Comparison of ENCODE assay signal across 8 cellular contexts in the genomic region with DNA sequence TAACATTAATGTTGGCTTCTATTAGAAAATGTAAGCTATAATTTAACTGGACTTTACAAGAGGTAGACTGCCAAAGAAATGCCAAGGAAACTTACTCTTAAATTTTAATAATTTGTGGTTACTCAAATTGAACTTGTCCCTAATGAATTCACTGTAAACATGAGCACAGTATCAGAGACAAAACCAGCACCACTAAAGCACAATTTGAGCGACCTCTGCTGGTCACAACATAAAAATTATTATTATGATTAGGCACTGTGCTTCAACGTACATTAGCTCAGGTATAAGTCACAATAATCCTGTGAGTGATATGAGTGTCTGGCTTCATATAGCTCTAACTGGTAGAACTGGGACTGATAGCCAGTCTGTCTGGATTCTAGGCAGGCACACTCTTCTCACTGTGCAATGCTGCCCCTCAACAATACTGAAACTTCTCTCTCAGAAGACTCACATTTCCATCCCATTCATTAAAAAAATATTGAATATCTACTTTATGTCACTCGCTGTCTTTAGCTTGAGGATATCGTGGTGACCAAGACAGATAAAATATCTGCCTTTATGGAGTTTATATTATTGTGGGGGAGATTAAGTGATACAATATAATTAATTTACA. TPM values are rescaled to one million over a fixed set of nuclear protein-coding genes. Genes with fewer than 3 reads are reported as not detected.
DNase-seq lines count a peak whose midpoint lies in the region; ATAC-seq, FAIRE-seq and TF ChIP-seq lines count a peak whose summit lies in the region.

No MANE protein-coding gene starts in this region.

- ATAC-seq in HG03280 (IDR thresholded peaks at IDR 0.05; ENCODE audit: unreplicated experiment) (peak; percentile 93), HG03521 (IDR thresholded peaks at IDR 0.05; ENCODE audit: unreplicated experiment) (no peak)

- TF ChIP-seq CTCF in left ventricle myocardium inferior (IDR thresholded peaks at IDR 0.05; ENCODE audit: borderline replicate concordance) (peak; percentile 65), colonic mucosa (IDR thresholded peaks at IDR 0.05) (no peak)

- H3K9ac ChIP-seq in colonic mucosa (ENCODE audit: low read depth in 2 of 2, low read length in 2 of 2): no peak overlapping the region

- no peaks in the 10 kb centered on the region for H3K4me1 ChIP-seq in left ventricle myocardium inferior
- H3K4me1 ChIP-seq in colonic mucosa: no peaks in the 10 kb centered on the region

- H3K27me3 ChIP-seq in left ventricle myocardium inferior (ENCODE audit: low read depth) (no peaks in the 10 kb centered on the region), colonic mucosa (no peaks in the 10 kb centered on the region)

- H3K36me3 ChIP-seq in left ventricle myocardium inferior (peaks cover 3% of the 10 kb centered on the region), colonic mucosa (no peaks in the 10 kb centered on the region)

- H3K4me3 ChIP-seq in left ventricle myocardium inferior: no peak overlapping the region
- no peak overlapping the region for H3K4me3 ChIP-seq in colonic mucosa

- H3K9me3 ChIP-seq in left ventricle myocardium inferior (replicated peaks) (no peaks in the 10 kb centered on the region), colonic mucosa (no peaks in the 10 kb centered on the region)

- peak; percentile 87 for FAIRE-seq in GM19239 (lab: Jason Lieb, UNC)

- H3K27ac ChIP-seq in left ventricle myocardium inferior (replicated peaks) (no peak overlapping the region), colonic mucosa (no peak overlapping the region)

- intact Hi-C loops in left ventricle myocardium inferior (cut with micrococcal nuclease): loop anchor here (5.0 kb wide), 1 partner anchor 157 kb away; no protein-coding TSS in a partner anchor
- intact Hi-C loops in colonic mucosa (cut with DNase I): no loop called here

- DNase-seq in D341Med (ENCODE audit: low spot score) (peak; percentile 39), GM19239 (ENCODE audit: insufficient read length, low spot score) (no peak), SW480 (ENCODE audit: low spot score) (peak; percentile 57), left ventricle myocardium inferior (no peak), NCI-H187 (lab: John Stamatoyannopoulos, UW) (no peak), colonic mucosa (no peak)

RNA-seq across cellular contexts. Expression of a gene that starts 8.0 kb away (rescaled TPM):
- 13.9 TPM for total RNA-seq in left ventricle myocardium inferior
- 1 to 10 TPM; 7.9 to 8.3 TPM for total RNA-seq in colonic mucosa

Comparison
In these comparisons a context has a peak if more than half of its experiments do, and no peak if none do; other contexts are left out.
1. DNase-seq: peak in D341Med (single experiment) and SW480 (single experiment); none in GM19239 (single experiment), left ventricle myocardium inferior (single experiment), NCI-H187 (0 of 2) and colonic mucosa (single experiment).